In genomic region chr15:101637549-101638318, GRCh38 we compare ENCODE assay signal across 2 cellular contexts.
TF ChIP-seq lines count a peak whose summit lies in the region.

No MANE protein-coding gene starts in this region.

TF ChIP-seq in GM23338, 12 proteins besides CTCF, POLR2A, EP300 and RAD21:
- TF ChIP-seq POLR2AphosphoS5 (IDR thresholded peaks at IDR 0.05; ENCODE audit: low read depth) (no peak), CREB1 (CRISPR knock-in tag; IDR thresholded peaks at IDR 0.05; ENCODE audit: low read depth) (no peak)

TF ChIP-seq in H1, 55 proteins besides CTCF, POLR2A, EP300 and RAD21:
- TF ChIP-seq YY1 (IDR thresholded peaks at IDR 0.05; ENCODE audit: low read depth, low read length) (no peak), NANOG (IDR thresholded peaks at IDR 0.05; ENCODE audit: insufficient read depth, low read depth, low read length, poor library complexity, severe bottlenecking) (no peak), TEAD4 (IDR thresholded peaks at IDR 0.05; ENCODE audit: low read depth, low read length) (no peak), CEBPB (IDR thresholded peaks at IDR 0.05; ENCODE audit: low read depth, low read length) (0 out of 2 replicates have a peak, but pooled peaks have one; percentile 32), RBBP5 (IDR thresholded peaks at IDR 0.05; ENCODE audit: borderline replicate concordance, low read depth, low read length) (no peak), HDAC2 (IDR thresholded peaks at IDR 0.05; ENCODE audit: borderline replicate concordance in 1 of 2, low read depth in 2 of 2, low read length in 2 of 2) (no peak)
